Comparison of ENCODE assay signal across 15 cellular contexts in the genomic region with DNA sequence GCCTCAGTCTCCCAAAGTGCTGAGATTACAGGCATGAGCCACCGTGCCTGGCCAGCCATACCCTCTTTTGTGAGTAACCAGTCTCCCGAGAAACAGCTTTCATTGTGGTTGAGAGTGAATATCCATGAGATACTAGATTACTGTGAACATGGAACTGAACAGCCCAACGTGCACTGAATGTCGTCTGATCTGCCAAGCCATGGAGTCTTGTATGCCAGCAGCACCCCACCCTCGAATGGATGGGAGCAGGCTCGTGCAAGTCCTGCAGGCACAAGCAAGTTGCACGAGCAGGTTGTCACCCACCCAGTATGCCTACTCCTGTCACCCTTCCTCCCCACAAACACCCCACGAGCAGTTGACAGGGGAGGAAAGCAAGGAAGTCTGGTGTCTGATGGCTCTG. TPM values are rescaled to one million over a fixed set of nuclear protein-coding genes. Genes with fewer than 3 reads are reported as not detected.
A peak's percentile ranks its signal among the peaks of the same experiment; 100 is the strongest.
DNase-seq lines count a peak whose midpoint lies in the region; ATAC-seq and TF ChIP-seq lines count a peak whose summit lies in the region.
"Had no signal": no experiment of that assay in that cellular context is flagged by ENCODE, and none has a peak within 500 bp of the region (broad histone marks: within the 10 kb centered on the region; RNA-seq: fewer than 3 reads in every experiment).

No MANE protein-coding gene starts in this region.

- WGBS in heart right ventricle, 2 donors, result 85 to 86% methylated on average over 8 of the region's 8 CpGs

- no peaks in the 10 kb centered on the region for H3K27me3 Mint-ChIP-seq in type B pancreatic cell

- no peaks in the 10 kb centered on the region for H3K4me1 ChIP-seq in heart right ventricle

- H3K27me3 ChIP-seq in heart right ventricle, result peaks cover 0 to 5% (median 0%) of the 10 kb centered on the region in 7 donors

- H3K4me3 ChIP-seq in heart right ventricle, result no peak overlapping the region
- H3K4me3 ChIP-seq: GM23338 had no signal

- no peaks in the 10 kb centered on the region for H3K36me3 ChIP-seq in heart right ventricle

- no peak overlapping the region for H3K27ac Mint-ChIP-seq in type B pancreatic cell
- H3K27ac Mint-ChIP-seq: CD4-positive, alpha-beta memory T cell; GM23338; H9 had no signal

- H3K9me3 ChIP-seq in heart right ventricle, result no peaks in the 10 kb centered on the region
- H3K9me3 ChIP-seq: Caco-2 had no signal

- ATAC-seq in heart right ventricle (no peak), left lobe of liver (no peak)
- ATAC-seq: GM23338, HCT116 had no signal

- H3K9me3 Mint-ChIP-seq in type B pancreatic cell, result no peaks in the 10 kb centered on the region
- H3K9me3 Mint-ChIP-seq: H9 had no signal

- no peaks in the 10 kb centered on the region for H3K36me3 Mint-ChIP-seq in type B pancreatic cell
- H3K36me3 Mint-ChIP-seq: CD4-positive, alpha-beta memory T cell had no signal

- DNase-seq in cardiac septum (ENCODE audit: low spot score) (peak; percentile 41), heart right ventricle (no peak), left lobe of liver (ENCODE audit: low spot score) (peak; percentile 18), type B pancreatic cell (ENCODE audit: extremely low spot score, unreplicated experiment) (peak; percentile 45), COLO668 (lab: John Stamatoyannopoulos, UW; ENCODE audit: unreplicated experiment) (no peak)
- no peak for DNase-seq in activated CD4-positive, alpha-beta T cell treated with anti-CD3 and anti-CD28 coated beads, Interleukin-2, amount 50 U/mL, for 1 hour
- DNase-seq: C1 segment of cervical spinal cord; Caco-2; CD4-positive, alpha-beta memory T cell; DMS153; DND-41; H9 had no signal

- no peaks in the 10 kb centered on the region for H3K4me1 Mint-ChIP-seq in type B pancreatic cell (ENCODE audit: unreplicated experiment)
- H3K4me1 Mint-ChIP-seq: CD4-positive, alpha-beta memory T cell; GM23338; H9 had no signal

- TF ChIP-seq CTCF in heart right ventricle (IDR thresholded peaks at IDR 0.05), result no peak
- TF ChIP-seq CTCF in type B pancreatic cell (conservative IDR thresholded peaks at IDR 0.05), result no peak

- intact Hi-C loops in cardiac septum (cut with DNase I), result no loop called here
- intact Hi-C loops in heart right ventricle (cut with DNase I), result loop anchor here in 2 of 10 donors (10.0 kb wide), 1 partner anchor 227 kb away; no protein-coding TSS in a partner anchor

- H3K4me3 Mint-ChIP-seq in type B pancreatic cell, result no peak overlapping the region
- H3K4me3 Mint-ChIP-seq: CD4-positive, alpha-beta memory T cell; GM23338; H9 had no signal

- no peak overlapping the region for H3K27ac ChIP-seq in heart right ventricle

RNA-seq across cellular contexts. Expression of gene TFCP2L1, which starts 36.5 kb away (rescaled TPM):
- total RNA-seq in cardiac septum (0.03 TPM), heart right ventricle (under 1 TPM in 9 of 10 donors, not detected in 1; 0.02 to 0.60 (median 0.14) TPM), left lobe of liver (0.30 TPM), type B pancreatic cell (ENCODE audit: low replicate concordance) (3.0 and 4.6 TPM in 2 replicates)
- polyA plus RNA-seq in heart right ventricle, result under 1 TPM; 0.03 to 0.15 TPM
- total RNA-seq: A673 had no signal
- polyA plus RNA-seq: CD4-positive, alpha-beta memory T cell had no signal

Comparison
In these comparisons a context has a peak if more than half of its experiments do, and no peak if none do; other contexts are left out.
1. DNase-seq: peak in cardiac septum (single experiment), left lobe of liver (single experiment) and type B pancreatic cell (single experiment); none in heart right ventricle (0 of 2), activated CD4-positive, alpha-beta T cell treated with anti-CD3 and anti-CD28 coated beads, Interleukin-2, amount 50 U/mL, for 1 hour (single experiment) and COLO668 (single experiment).